Comparison of ENCODE assay signal across 9 cellular contexts in the genomic region with DNA sequence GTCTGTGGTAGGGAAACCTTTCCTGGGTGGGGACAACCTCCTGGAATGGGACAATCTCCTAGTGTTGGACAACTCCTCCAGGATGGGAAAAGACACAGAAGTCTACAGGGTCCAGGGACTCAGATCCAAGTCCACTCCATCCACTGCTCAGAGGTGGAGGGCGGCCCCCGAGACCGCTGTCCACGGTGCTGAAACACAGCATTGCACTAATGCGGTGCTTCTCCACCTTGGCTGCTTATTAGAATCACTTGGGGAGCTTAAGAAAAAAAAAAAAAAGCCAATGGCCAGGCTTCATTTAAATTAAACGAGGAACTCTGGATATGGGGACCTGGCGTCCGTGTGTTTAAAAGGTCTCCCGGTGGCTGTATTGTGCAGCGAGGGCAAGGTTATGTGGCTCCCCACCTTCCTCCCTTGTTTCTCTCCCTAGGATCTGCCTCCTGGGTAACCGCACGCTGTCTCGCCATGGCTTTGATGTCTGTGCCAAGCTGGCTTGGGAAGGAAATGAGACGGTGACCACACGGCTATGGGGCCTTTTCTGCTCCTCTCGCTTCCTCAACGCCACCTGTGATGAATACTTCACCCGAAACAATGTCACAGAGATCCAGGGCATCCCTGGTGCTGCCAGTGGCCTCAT. TPM values are rescaled to one million over a fixed set of nuclear protein-coding genes. Genes with fewer than 3 reads are reported as not detected.
DNase-seq lines count a peak whose midpoint lies in the region; ATAC-seq and TF ChIP-seq lines count a peak whose summit lies in the region.
"Had no signal": no experiment of that assay in that cellular context is flagged by ENCODE, and none has a peak within 500 bp of the region (broad histone marks: within the 10 kb centered on the region; RNA-seq: fewer than 3 reads in every experiment).

No MANE protein-coding gene starts in this region.

- in situ Hi-C loops in HAP-1 (cut with MboI; ENCODE audit: low sequenced_read_pairs) (no loop called here), SK-MEL-5 (cut with HindIII; ENCODE audit: low pct_unique_long_range_greater_than_20kb, low sequenced_read_pairs) (no loop called here), mammary epithelial cell (cut with MboI; ENCODE audit: low sequenced_read_pairs in 2 of 2) (no loop called here)

- H3K4me1 ChIP-seq in HAP-1, result no peaks in the 10 kb centered on the region
- no peaks in the 10 kb centered on the region for H3K4me1 ChIP-seq in mammary epithelial cell (ENCODE audit: insufficient read depth, low read length)
- H3K4me1 ChIP-seq in prostate gland (replicated peaks), result no peaks in the 10 kb centered on the region

- no peaks in the 10 kb centered on the region for H3K36me3 ChIP-seq in HAP-1 (replicated peaks)
- H3K36me3 ChIP-seq in mammary epithelial cell (ENCODE audit: insufficient read depth, low read length), result no peaks in the 10 kb centered on the region
- H3K36me3 ChIP-seq in prostate gland, result no peaks in the 10 kb centered on the region

- CTCF ChIA-PET in mammary epithelial cell (lab: Charles Lee; ENCODE audit: low non-redundant PET), result no interaction called here

- H3K4me3 ChIP-seq in HAP-1, result no peak overlapping the region
- no peak overlapping the region for H3K4me3 ChIP-seq in mammary epithelial cell (replicated peaks in 1 of 3; ENCODE audit: insufficient read depth in 1 of 3, low read depth in 2 of 3, low read length in 3 of 3)
- H3K4me3 ChIP-seq in prostate gland, result no peak overlapping the region

- no TSS peak for BruUV-seq in mammary epithelial cell (replicated peaks; lab: Mats Ljungman, UMichigan)

- H3K27ac Mint-ChIP-seq in stimulated activated memory B cell treated with anti-CD40 and anti-IgM and Interleukin-4, amounts not matched to agents 10 μg/mL and 1 μg/mL and 100 μg/mL, for 72 hours, result no peak overlapping the region

- no peak for ATAC-seq in GM19023 (IDR thresholded peaks at IDR 0.05; ENCODE audit: unreplicated experiment)
- no peak for ATAC-seq in stimulated activated memory B cell treated with anti-CD40 and anti-IgM and Interleukin-4, amounts not matched to agents 10 μg/mL and 1 μg/mL and 100 μg/mL, for 72 hours

- H3K9ac ChIP-seq in mammary epithelial cell (ENCODE audit: insufficient read depth, low read length), result no peak overlapping the region

- no peak overlapping the region for H3K4me3 Mint-ChIP-seq in stimulated activated memory B cell treated with anti-CD40 and anti-IgM and Interleukin-4, amounts not matched to agents 10 μg/mL and 1 μg/mL and 100 μg/mL, for 72 hours

- H3K9me3 Mint-ChIP-seq in stimulated activated memory B cell treated with anti-CD40 and anti-IgM and Interleukin-4, amounts not matched to agents 10 μg/mL and 1 μg/mL and 100 μg/mL, for 72 hours, result no peaks in the 10 kb centered on the region

- H3K9me3 ChIP-seq in HAP-1, result no peaks in the 10 kb centered on the region
- H3K9me3 ChIP-seq in mammary epithelial cell (replicated peaks; ENCODE audit: insufficient read depth, low read length), result no peaks in the 10 kb centered on the region
- no peaks in the 10 kb centered on the region for H3K9me3 ChIP-seq in prostate gland

- H3K27me3 Mint-ChIP-seq in stimulated activated memory B cell treated with anti-CD40 and anti-IgM and Interleukin-4, amounts not matched to agents 10 μg/mL and 1 μg/mL and 100 μg/mL, for 72 hours, result peaks cover 68% of the 10 kb centered on the region

- WGBS in mammary epithelial cell (ENCODE audit: low coverage, missing lambda C conversion rate), result 25% methylated on average over 16 of the region's 18 CpGs
- 23% methylated on average over 18 of the region's 18 CpGs for WGBS in prostate gland

- H3K79me2 ChIP-seq in mammary epithelial cell (ENCODE audit: insufficient read depth, low read length), result no peaks in the 10 kb centered on the region

- H3K4me2 ChIP-seq in mammary epithelial cell (ENCODE audit: insufficient read depth, low read depth, low read length), result no peak overlapping the region

- intact Hi-C loops in mammary epithelial cell (cut with micrococcal nuclease), result no loop called here
- intact Hi-C loops in prostate gland (cut with DNase I), result no loop called here

- peak; percentile 32 to 85 for DNase-seq in HAP-1 (ENCODE audit: low spot score in 2 of 2)
- DNase-seq in SK-MEL-5 (ENCODE audit: low read depth, low spot score), result peak; percentile 40
- peak; percentile 35 for DNase-seq in mammary epithelial cell
- DNase-seq in retina, result peak; percentile 62
- DNase-seq in prostate gland (ENCODE audit: low spot score), result no peak
- no peak for DNase-seq in hepatic stellate cell (ENCODE audit: low spot score)

- dilution Hi-C loops in mammary epithelial cell (cut with HindIII; ENCODE audit: low sequenced_read_pairs), result no loop called here

- H3K36me3 Mint-ChIP-seq in stimulated activated memory B cell treated with anti-CD40 and anti-IgM and Interleukin-4, amounts not matched to agents 10 μg/mL and 1 μg/mL and 100 μg/mL, for 72 hours, result no peaks in the 10 kb centered on the region

- H3K27ac ChIP-seq in mammary epithelial cell (ENCODE audit: insufficient read depth, low read depth, low read length) (no peak overlapping the region), prostate gland (no peak overlapping the region)
- H3K27ac ChIP-seq: HL-60 had no signal

- TF ChIP-seq CTCF in mammary epithelial cell (conservative IDR thresholded peaks at IDR 0.05 in 1 of 2, IDR thresholded peaks at IDR 0.05 in 1 of 2; ENCODE audit: extremely low read depth in 1 of 2, insufficient read depth in 1 of 2, low read depth in 1 of 2, low read length in 2 of 2) (no peak), prostate gland (IDR thresholded peaks at IDR 0.05) (no peak)

- H3K27me3 ChIP-seq in HAP-1 (ENCODE audit: low read depth) (0 out of 2 replicates have a peak, but pooled peaks cover 3% of the 10 kb centered on the region), mammary epithelial cell (ENCODE audit: insufficient read depth, low read length) (no peaks in the 10 kb centered on the region), prostate gland (replicated peaks; ENCODE audit: insufficient read depth) (peaks cover 5% of the 10 kb centered on the region)

- TF ChIP-seq POLR2A in prostate gland (IDR thresholded peaks at IDR 0.05), result no peak

- no peak overlapping the region for H2AFZ ChIP-seq in mammary epithelial cell (ENCODE audit: low read depth, low read length)

- H4K20me1 ChIP-seq in mammary epithelial cell (ENCODE audit: insufficient read depth, low read length), result no peaks in the 10 kb centered on the region

- no peaks in the 10 kb centered on the region for H3K4me1 Mint-ChIP-seq in stimulated activated memory B cell treated with anti-CD40 and anti-IgM and Interleukin-4, amounts not matched to agents 10 μg/mL and 1 μg/mL and 100 μg/mL, for 72 hours

RNA-seq across cellular contexts. Expression of a gene that starts 12.0 kb away (rescaled TPM):
- 0.74 and 1.5 TPM in 2 replicates for total RNA-seq in SK-MEL-5 (2014; rRNA removed; shearing (Covaris generic))
- polyA plus RNA-seq in SK-MEL-5 (2015; cell fraction: cytosol; rRNA removed), result 16.4 and 20.2 TPM in 2 replicates
- polyA plus RNA-seq in SK-MEL-5 (2015; cell fraction: nucleus; rRNA removed), result 1.8 and 3.7 TPM in 2 replicates
- total RNA-seq in mammary epithelial cell (1 to 10 TPM in 1 of 2 donors, not detected in 1; 1.5 TPM), prostate gland (1 to 10 TPM in 1 of 2 donors, not detected in 1; 3.6 TPM)
- polyA plus RNA-seq in mammary epithelial cell, result 0.94 TPM
- polyA minus RNA-seq in mammary epithelial cell, result 11.3 TPM

RNA-seq across cellular contexts. Expression of a gene that starts 32.3 kb away (rescaled TPM):
- total RNA-seq in SK-MEL-5 (2014; rRNA removed; shearing (Covaris generic)), result not detected in 2 replicates
- 0.04 and 0.06 TPM in 2 replicates for polyA plus RNA-seq in SK-MEL-5 (2015; cell fraction: cytosol; rRNA removed)
- polyA plus RNA-seq in SK-MEL-5 (2015; cell fraction: nucleus; rRNA removed), result not detected in 2 replicates
- total RNA-seq in mammary epithelial cell (1 to 10 TPM in 1 of 2 donors, not detected in 1; 4.3 TPM), prostate gland (1 to 10 TPM in 1 of 2 donors, under 1 TPM in 1; 0.59 to 1.4 TPM)
- polyA plus RNA-seq in mammary epithelial cell, result 1.1 TPM
- not detected for polyA minus RNA-seq in mammary epithelial cell

RNA-seq across cellular contexts. Expression of a gene that starts 48.7 kb away (rescaled TPM):
- total RNA-seq in SK-MEL-5 (2014; rRNA removed; shearing (Covaris generic)), result 15.9 and 16.6 TPM in 2 replicates
- polyA plus RNA-seq in SK-MEL-5 (2015; cell fraction: cytosol; rRNA removed), result 21.4 and 25.5 TPM in 2 replicates
- polyA plus RNA-seq in SK-MEL-5 (2015; cell fraction: nucleus; rRNA removed), result 21.7 and 23.7 TPM in 2 replicates
- 10 to 100 TPM; 11.2 to 17.8 TPM for total RNA-seq in mammary epithelial cell
- 17.4 TPM for polyA plus RNA-seq in mammary epithelial cell
- polyA minus RNA-seq in mammary epithelial cell, result 20.1 TPM
- 10 to 100 TPM; 41.0 to 50.6 TPM for total RNA-seq in prostate gland

Comparison
In these comparisons a context has a peak if more than half of its experiments do, and no peak if none do; other contexts are left out.
1. DNase-seq: peak in HAP-1 (2 of 2), SK-MEL-5 (single experiment), mammary epithelial cell (single experiment) and retina (single experiment); none in prostate gland (single experiment) and hepatic stellate cell (single experiment).